Comparison of ENCODE assay signal across 17 cellular contexts in genomic region chr1:198559362-198559761, GRCh38. TPM values are rescaled to one million over a fixed set of nuclear protein-coding genes. Genes with fewer than 3 reads are reported as not detected.
DNase-seq lines count a peak whose midpoint lies in the region; ATAC-seq, FAIRE-seq and TF ChIP-seq lines count a peak whose summit lies in the region.
"Had no signal": no experiment of that assay in that cellular context is flagged by ENCODE, and none has a peak within 500 bp of the region (broad histone marks: within the 10 kb centered on the region; RNA-seq: fewer than 3 reads in every experiment).

No MANE protein-coding gene starts in this region.

- H3K9me3 Mint-ChIP-seq in CD8-positive, alpha-beta T cell, result no peaks in the 10 kb centered on the region
- no peaks in the 10 kb centered on the region for H3K9me3 Mint-ChIP-seq in natural killer cell
- H3K9me3 Mint-ChIP-seq: IgD-negative memory B cell had no signal

- H4K20me1 ChIP-seq in SK-N-SH (ENCODE audit: insufficient read depth), result no peaks in the 10 kb centered on the region
- H4K20me1 ChIP-seq: BLaER1 treated with 17β-estradiol and CSF1 and Interleukin-3, amounts not matched to agents 10 nM and 100 nM had no signal

- peak overlapping the region; percentile 82 for H3K27ac Mint-ChIP-seq in CD8-positive, alpha-beta T cell
- peak overlapping the region; percentile 78 to 79 for H3K27ac Mint-ChIP-seq in natural killer cell
- H3K27ac Mint-ChIP-seq: IgD-negative memory B cell had no signal

- no peak for TF ChIP-seq EP300 in SK-N-SH (IDR thresholded peaks at IDR 0.05; ENCODE audit: borderline replicate concordance in 1 of 2, low read depth in 1 of 2, low read length in 1 of 2)

- peaks cover 0 to 11% of the 10 kb centered on the region in 2 experiments; a peak in 2 of 4 replicates for H3K4me1 ChIP-seq in SK-N-SH (ENCODE audit: control insufficient read depth in 1 of 2, insufficient read depth in 2 of 2, low read depth in 1 of 2, low read length in 1 of 2)
- H3K4me1 ChIP-seq in CD8-positive, alpha-beta T cell (ENCODE audit: insufficient read depth, low read length), result peaks cover 81% of the 10 kb centered on the region
- H3K4me1 ChIP-seq in neuronal stem cell (ENCODE audit: control insufficient read depth in 2 of 2, insufficient read depth in 1 of 2, low read depth in 1 of 2, low read length in 2 of 2), result no peaks in the 10 kb centered on the region
- H3K4me1 ChIP-seq: SJCRH30 had no signal

- no peaks in the 10 kb centered on the region for H3K79me1 ChIP-seq in neuronal stem cell (ENCODE audit: low read depth, low read length)

- no peak for TF ChIP-seq RAD21 in SK-N-SH (IDR thresholded peaks at IDR 0.05; ENCODE audit: low read length)

- DNase-seq in SK-N-SH, result no peak
- DNase-seq in CD8-positive, alpha-beta T cell, result no peak
- no peak for DNase-seq in natural killer cell
- DNase-seq in activated CD8-positive, alpha-beta memory T cell treated with anti-CD3 and anti-CD28 coated beads, Interleukin-2, amount 50 U/mL, for 48 hours, result no peak
- no peak for DNase-seq in neuronal stem cell (ENCODE audit: low spot score)
- DNase-seq: 8988T, H7, NCI-H1694, NCI-H526 had no signal

- H3K9ac ChIP-seq in SK-N-SH, result no peak overlapping the region
- H3K9ac ChIP-seq in neuronal stem cell (ENCODE audit: low read depth, low read length, poor library complexity), result no peak overlapping the region
- H3K9ac ChIP-seq: BLaER1 treated with 17β-estradiol and CSF1 and Interleukin-3, amounts not matched to agents 10 nM and 100 nM had no signal

- peaks cover 79% of the 10 kb centered on the region for H3K4me1 Mint-ChIP-seq in CD8-positive, alpha-beta T cell (ENCODE audit: low read depth)
- peaks cover 58 to 65% of the 10 kb centered on the region in 2 donors for H3K4me1 Mint-ChIP-seq in natural killer cell

- no peak overlapping the region for H3K4ac ChIP-seq in neuronal stem cell (ENCODE audit: low read length)

- H2AK5ac ChIP-seq in neuronal stem cell (ENCODE audit: low read depth, low read length), result no peak overlapping the region

- H2BK120ac ChIP-seq in neuronal stem cell (ENCODE audit: low read depth, low read length), result no peak overlapping the region

- TF ChIP-seq POLR2A in GM18505 (IDR thresholded peaks at IDR 0.05; ENCODE audit: borderline replicate concordance, extremely low read depth, insufficient read depth, insufficient read length), result no peak

- no peaks in the 10 kb centered on the region for H3K27me3 Mint-ChIP-seq in CD8-positive, alpha-beta T cell (ENCODE audit: low read depth)
- no peaks in the 10 kb centered on the region for H3K27me3 Mint-ChIP-seq in natural killer cell (ENCODE audit: low read depth in 2 of 2)

- no peak overlapping the region for H3K14ac ChIP-seq in neuronal stem cell (ENCODE audit: low read length)

- no peak overlapping the region for H3K23ac ChIP-seq in neuronal stem cell (ENCODE audit: low read depth, low read length, poor library complexity)

- intact Hi-C loops in CD8-positive, alpha-beta T cell (cut with DNase I, micrococcal nuclease), result no loop called here
- intact Hi-C loops in natural killer cell (cut with micrococcal nuclease), result loop anchor here (5.0 kb wide), 3 partner anchors 38 to 392 kb away; no protein-coding TSS in a partner anchor

- TF ChIP-seq CTCF in SK-N-SH (IDR thresholded peaks at IDR 0.05) (no peak), natural killer cell (IDR thresholded peaks at IDR 0.05) (no peak)
- TF ChIP-seq CTCF in CD8-positive, alpha-beta T cell (IDR thresholded peaks at IDR 0.05), result no peak

- peak; percentile 55 for FAIRE-seq in TTC549 (lab: Jason Lieb, UNC)
- FAIRE-seq: RCC 7860 had no signal

- no peak overlapping the region for H3K4me2 ChIP-seq in SK-N-SH
- no peak overlapping the region for H3K4me2 ChIP-seq in neuronal stem cell (ENCODE audit: insufficient read depth, low read length, poor library complexity, severe bottlenecking)

- H3K9me3 ChIP-seq in SK-N-SH, result no peaks in the 10 kb centered on the region
- no peaks in the 10 kb centered on the region for H3K9me3 ChIP-seq in CD8-positive, alpha-beta T cell (ENCODE audit: low read length)
- no peaks in the 10 kb centered on the region for H3K9me3 ChIP-seq in neuronal stem cell (replicated peaks in 1 of 2; ENCODE audit: control insufficient read depth in 2 of 2, insufficient read depth in 1 of 2, low read depth in 1 of 2, low read length in 2 of 2)
- H3K9me3 ChIP-seq: SJCRH30 had no signal

- H2BK15ac ChIP-seq in neuronal stem cell (ENCODE audit: low read length), result no peak overlapping the region

- peaks cover 18% of the 10 kb centered on the region for H3F3A ChIP-seq in SK-N-SH (replicated peaks; ENCODE audit: insufficient read depth)

- H2AFZ ChIP-seq in SK-N-SH (ENCODE audit: low read depth) (no peak overlapping the region), neuronal stem cell (ENCODE audit: low read length) (no peak overlapping the region)

- H4K91ac ChIP-seq in neuronal stem cell (ENCODE audit: low read depth, low read length, poor library complexity), result no peak overlapping the region

- POLR2A ChIA-PET in SK-N-SH (lab: Yijun Ruan, JAX), result no interaction called here
- POLR2A ChIA-PET in CD8-positive, alpha-beta T cell (lab: Charles Lee), result interaction anchor here (0.6 to 1.3 kb wide), 2 partner anchors 28 to 60 kb away, joined by 4 to 7 read pairs; no protein-coding TSS in a partner anchor

- no peaks in the 10 kb centered on the region for H3K9me2 ChIP-seq in SK-N-SH

- no peak overlapping the region for H2BK12ac ChIP-seq in neuronal stem cell (ENCODE audit: low read length)

- H3K27me3 ChIP-seq in SK-N-SH (ENCODE audit: insufficient read depth), result no peaks in the 10 kb centered on the region
- no peaks in the 10 kb centered on the region for H3K27me3 ChIP-seq in CD8-positive, alpha-beta T cell (ENCODE audit: insufficient read depth, low read length)
- H3K27me3 ChIP-seq in neuronal stem cell (ENCODE audit: control insufficient read depth in 3 of 3, insufficient read depth in 3 of 3, low read depth in 1 of 3, low read length in 3 of 3), result no peaks in the 10 kb centered on the region
- H3K27me3 ChIP-seq: BLaER1 treated with 17β-estradiol and CSF1 and Interleukin-3, amounts not matched to agents 10 nM and 100 nM; SJCRH30 had no signal

- ATAC-seq in SK-N-SH treated with all-trans-retinoic acid at 6 μM for 48 hours, result no peak
- ATAC-seq in CD8-positive, alpha-beta T cell, result no peak
- ATAC-seq in natural killer cell, result no peak
- no peak for ATAC-seq in GM18505 (IDR thresholded peaks at IDR 0.05; ENCODE audit: unreplicated experiment)

- H3K4me3 ChIP-seq in SK-N-SH (ENCODE audit: low read depth in 2 of 2, low read length in 1 of 2), result no peak overlapping the region
- H3K4me3 ChIP-seq in CD8-positive, alpha-beta T cell (ENCODE audit: low read depth, low read length), result no peak overlapping the region
- no peak overlapping the region for H3K4me3 ChIP-seq in neuronal stem cell (ENCODE audit: low read length in 2 of 2)
- H3K4me3 ChIP-seq: BLaER1 treated with 17β-estradiol and CSF1 and Interleukin-3, amounts not matched to agents 10 nM and 100 nM; SJCRH30 had no signal

- no peaks in the 10 kb centered on the region for H3K36me3 Mint-ChIP-seq in CD8-positive, alpha-beta T cell
- H3K36me3 Mint-ChIP-seq in natural killer cell, result no peaks in the 10 kb centered on the region
- H3K36me3 Mint-ChIP-seq: IgD-negative memory B cell had no signal

- no peak overlapping the region for H3K4me3 Mint-ChIP-seq in CD8-positive, alpha-beta T cell
- peak overlapping the region; percentile 61 for H3K4me3 Mint-ChIP-seq in natural killer cell
- H3K4me3 Mint-ChIP-seq: IgD-negative memory B cell had no signal

- H3K79me2 ChIP-seq in SK-N-SH (ENCODE audit: insufficient read depth), result no peaks in the 10 kb centered on the region

- H3K18ac ChIP-seq in neuronal stem cell (ENCODE audit: low read length), result no peak overlapping the region

- CTCF ChIA-PET in SK-N-SH (lab: Yijun Ruan, JAX), result interaction anchor here (0.7 kb wide), 1 partner anchor 437 kb away, joined by 3 read pairs; no protein-coding TSS in a partner anchor
- CTCF ChIA-PET in CD8-positive, alpha-beta T cell (lab: Charles Lee), result no interaction called here

- H4K8ac ChIP-seq in neuronal stem cell (ENCODE audit: low read depth, low read length), result no peak overlapping the region

- H3K27ac ChIP-seq in SK-N-SH (ENCODE audit: low read depth in 2 of 2, low read length in 1 of 2) (peak overlapping the region in 1 of 2 experiments; percentile 58; a peak in 1 of 4 replicates), neuronal stem cell (replicated peaks; ENCODE audit: low read length) (no peak overlapping the region)
- H3K27ac ChIP-seq in CD8-positive, alpha-beta T cell (ENCODE audit: low read depth, low read length), result no peak overlapping the region
- H3K27ac ChIP-seq: BLaER1 treated with 17β-estradiol and CSF1 and Interleukin-3, amounts not matched to agents 10 nM and 100 nM; SJCRH30 had no signal

- no peak overlapping the region for H2BK5ac ChIP-seq in neuronal stem cell (ENCODE audit: low read length)

- H3K36me3 ChIP-seq in SK-N-SH (replicated peaks in 1 of 2; ENCODE audit: control insufficient read depth in 1 of 2, insufficient read depth in 2 of 2, low read length in 1 of 2) (no peaks in the 10 kb centered on the region), neuronal stem cell (replicated peaks in 1 of 2; ENCODE audit: control insufficient read depth in 2 of 2, insufficient read depth in 2 of 2, low read length in 2 of 2) (no peaks in the 10 kb centered on the region)
- no peaks in the 10 kb centered on the region for H3K36me3 ChIP-seq in CD8-positive, alpha-beta T cell (ENCODE audit: insufficient read depth, low read length)
- H3K36me3 ChIP-seq: BLaER1 treated with 17β-estradiol and CSF1 and Interleukin-3, amounts not matched to agents 10 nM and 100 nM; SJCRH30 had no signal

TF ChIP-seq in SK-N-SH treated with all-trans-retinoic acid at 6 μM for 48 hours, 23 proteins besides CTCF, POLR2A, EP300 and RAD21:
- peak; percentile 85; the same call in 1 of the 2 replicates for TF ChIP-seq TOX (CRISPR knock-in tag; IDR thresholded peaks at IDR 0.05; ENCODE audit: borderline replicate concordance)
- TF ChIP-seq ZFP30 (CRISPR knock-in tag; IDR thresholded peaks at IDR 0.05), result no peak
- TF ChIP-seq ZC3H10 (CRISPR knock-in tag; IDR thresholded peaks at IDR 0.05), result peak; percentile 90
- no peak for TF ChIP-seq GLIS3 (CRISPR knock-in tag; IDR thresholded peaks at IDR 0.05)

TF ChIP-seq in SK-N-SH, 30 proteins besides CTCF, POLR2A, EP300 and RAD21:
- TF ChIP-seq MEF2A (IDR thresholded peaks at IDR 0.05; ENCODE audit: borderline replicate concordance, low read depth) (no peak), RCOR1 (IDR thresholded peaks at IDR 0.05; ENCODE audit: low read length) (no peak), NRF1 (IDR thresholded peaks at IDR 0.05; ENCODE audit: low read depth, low read length) (no peak), TEAD4 (IDR thresholded peaks at IDR 0.05; ENCODE audit: borderline replicate concordance, insufficient read depth) (no peak)

RNA-seq across cellular contexts. Expression of gene ATP6V1G3, which starts 18.9 kb away (rescaled TPM):
- not detected in 2 replicates for polyA plus RNA-seq in SK-N-SH (2012; rRNA removed)
- 0.20 and 0.31 TPM in 2 replicates for polyA plus RNA-seq in SK-N-SH (2012; cell fraction: cytosol; rRNA removed)
- polyA plus RNA-seq in SK-N-SH (2012; cell fraction: nucleus; rRNA removed), result not detected in 2 replicates
- total RNA-seq in CD8-positive, alpha-beta T cell, result not detected
- not detected for total RNA-seq in natural killer cell
- polyA plus RNA-seq in neuronal stem cell (2013, experiment 1 of 2), result not detected
- polyA plus RNA-seq in neuronal stem cell (2013, experiment 2 of 2), result not detected
- total RNA-seq: H7, MCF 10A, SJCRH30 had no signal
- polyA plus RNA-seq: IgD-negative memory B cell had no signal
